ENCODE assay signal across 14 cellular contexts in genomic region chr11:28837599-28837998, GRCh38.
"Had no signal": no experiment of that assay in that cellular context is flagged by ENCODE, and none has a peak within 500 bp of the region (broad histone marks: within the 10 kb centered on the region; RNA-seq: fewer than 3 reads in every experiment).

No MANE protein-coding gene starts in this region.

- H3K27ac ChIP-seq: tibial nerve, WERI-Rb-1 had no signal

- H3K27ac Mint-ChIP-seq: activated naive CD4-positive, alpha-beta T cell treated with anti-CD3 and anti-CD28 coated beads, Interleukin-2, amount 50 U/mL, for 24 hours; dendritic cell treated with granulocyte-macrophage colony-stimulating factor and Interleukin-4, amounts not matched to agents 40 ng/mL and 50 ng/mL, for 4 days; natural killer cell treated with Interleukin-12 subunit alpha and Interleukin-12 subunit beta and Interleukin-15 and Interleukin-18, amount 100 ng/mL, for 72 hours; stimulated activated naive CD8-positive, alpha-beta T cell treated with anti-CD3 and anti-CD28 coated beads, Interleukin-15, Interleukin-2, amounts not matched to agents 100 ng/mL and 50 ng/mL, for 24 hours had no signal

- H3K36me3 ChIP-seq: ascending aorta, tibial nerve, WERI-Rb-1 had no signal

- H3K9me3 Mint-ChIP-seq: activated naive CD4-positive, alpha-beta T cell treated with anti-CD3 and anti-CD28 coated beads, Interleukin-2, amount 50 U/mL, for 24 hours had no signal

- H3K4me1 ChIP-seq: tibial nerve had no signal

- H3K36me3 Mint-ChIP-seq: activated naive CD4-positive, alpha-beta T cell treated with anti-CD3 and anti-CD28 coated beads, Interleukin-2, amount 50 U/mL, for 24 hours; natural killer cell treated with Interleukin-12 subunit alpha and Interleukin-12 subunit beta and Interleukin-15 and Interleukin-18, amount 100 ng/mL, for 72 hours had no signal

- ATAC-seq: left cardiac atrium; natural killer cell treated with Interleukin-12 subunit alpha and Interleukin-12 subunit beta and Interleukin-15 and Interleukin-18, amount 100 ng/mL, for 72 hours had no signal

- H3K4me1 Mint-ChIP-seq: activated naive CD4-positive, alpha-beta T cell treated with anti-CD3 and anti-CD28 coated beads, Interleukin-2, amount 50 U/mL, for 24 hours had no signal

- H3K27me3 ChIP-seq: ascending aorta, tibial nerve had no signal

- H3K27me3 Mint-ChIP-seq: activated naive CD4-positive, alpha-beta T cell treated with anti-CD3 and anti-CD28 coated beads, Interleukin-2, amount 50 U/mL, for 24 hours; dendritic cell treated with granulocyte-macrophage colony-stimulating factor and Interleukin-4, amounts not matched to agents 40 ng/mL and 50 ng/mL, for 4 days; natural killer cell treated with Interleukin-12 subunit alpha and Interleukin-12 subunit beta and Interleukin-15 and Interleukin-18, amount 100 ng/mL, for 72 hours; stimulated activated naive CD8-positive, alpha-beta T cell treated with anti-CD3 and anti-CD28 coated beads, Interleukin-15, Interleukin-2, amounts not matched to agents 100 ng/mL and 50 ng/mL, for 24 hours had no signal

- DNase-seq: activated CD4-positive, alpha-beta T cell treated with anti-CD3 and anti-CD28 coated beads for 1 hour; activated gamma-delta T cell; effector CD8-positive, alpha-beta T cell; foreskin fibroblast; left cardiac atrium; posterior cingulate gyrus; retina; WERI-Rb-1 had no signal

- H3K4me3 ChIP-seq: ascending aorta, tibial nerve had no signal

- H3K4me3 Mint-ChIP-seq: activated naive CD4-positive, alpha-beta T cell treated with anti-CD3 and anti-CD28 coated beads, Interleukin-2, amount 50 U/mL, for 24 hours; dendritic cell treated with granulocyte-macrophage colony-stimulating factor and Interleukin-4, amounts not matched to agents 40 ng/mL and 50 ng/mL, for 4 days; natural killer cell treated with Interleukin-12 subunit alpha and Interleukin-12 subunit beta and Interleukin-15 and Interleukin-18, amount 100 ng/mL, for 72 hours; stimulated activated naive CD8-positive, alpha-beta T cell treated with anti-CD3 and anti-CD28 coated beads, Interleukin-15, Interleukin-2, amounts not matched to agents 100 ng/mL and 50 ng/mL, for 24 hours had no signal

- H3K9me3 ChIP-seq: tibial nerve had no signal
